4 cellular contexts compared by ENCODE assay signal in the genomic region with DNA sequence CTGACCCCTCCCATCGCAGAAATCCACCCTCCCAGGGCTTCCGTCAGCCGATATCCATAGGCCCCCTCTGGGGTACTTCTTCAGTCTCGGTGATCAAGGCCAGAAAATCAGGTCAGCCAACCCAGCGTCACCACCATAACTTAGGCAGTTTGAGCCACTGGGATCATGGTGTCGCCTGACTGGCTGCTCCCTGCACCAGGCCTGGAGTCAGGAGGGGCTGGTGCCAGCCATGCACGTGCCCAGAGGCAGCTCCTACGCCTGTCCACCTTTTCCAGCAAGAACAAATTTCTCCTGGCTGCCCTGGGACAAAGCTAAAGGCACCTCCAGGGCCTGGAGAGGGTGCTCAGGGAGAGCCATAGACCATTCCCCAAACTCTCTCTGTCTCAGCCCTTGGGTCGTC.
TF ChIP-seq lines count a peak whose summit lies in the region.

No MANE protein-coding gene starts in this region.

TF ChIP-seq in SK-N-SH, 30 proteins besides CTCF, POLR2A, EP300 and RAD21 (continues in another document):
- TF ChIP-seq USF2 (IDR thresholded peaks at IDR 0.05; ENCODE audit: borderline replicate concordance, low read depth, low read length), result no peak
- TF ChIP-seq FOSL2 (IDR thresholded peaks at IDR 0.05; ENCODE audit: borderline replicate concordance, low read depth), result no peak
- TF ChIP-seq JUND (IDR thresholded peaks at IDR 0.05), result no peak
- no peak for TF ChIP-seq MEF2A (IDR thresholded peaks at IDR 0.05; ENCODE audit: borderline replicate concordance, low read depth)
- TF ChIP-seq, protein P1, sequence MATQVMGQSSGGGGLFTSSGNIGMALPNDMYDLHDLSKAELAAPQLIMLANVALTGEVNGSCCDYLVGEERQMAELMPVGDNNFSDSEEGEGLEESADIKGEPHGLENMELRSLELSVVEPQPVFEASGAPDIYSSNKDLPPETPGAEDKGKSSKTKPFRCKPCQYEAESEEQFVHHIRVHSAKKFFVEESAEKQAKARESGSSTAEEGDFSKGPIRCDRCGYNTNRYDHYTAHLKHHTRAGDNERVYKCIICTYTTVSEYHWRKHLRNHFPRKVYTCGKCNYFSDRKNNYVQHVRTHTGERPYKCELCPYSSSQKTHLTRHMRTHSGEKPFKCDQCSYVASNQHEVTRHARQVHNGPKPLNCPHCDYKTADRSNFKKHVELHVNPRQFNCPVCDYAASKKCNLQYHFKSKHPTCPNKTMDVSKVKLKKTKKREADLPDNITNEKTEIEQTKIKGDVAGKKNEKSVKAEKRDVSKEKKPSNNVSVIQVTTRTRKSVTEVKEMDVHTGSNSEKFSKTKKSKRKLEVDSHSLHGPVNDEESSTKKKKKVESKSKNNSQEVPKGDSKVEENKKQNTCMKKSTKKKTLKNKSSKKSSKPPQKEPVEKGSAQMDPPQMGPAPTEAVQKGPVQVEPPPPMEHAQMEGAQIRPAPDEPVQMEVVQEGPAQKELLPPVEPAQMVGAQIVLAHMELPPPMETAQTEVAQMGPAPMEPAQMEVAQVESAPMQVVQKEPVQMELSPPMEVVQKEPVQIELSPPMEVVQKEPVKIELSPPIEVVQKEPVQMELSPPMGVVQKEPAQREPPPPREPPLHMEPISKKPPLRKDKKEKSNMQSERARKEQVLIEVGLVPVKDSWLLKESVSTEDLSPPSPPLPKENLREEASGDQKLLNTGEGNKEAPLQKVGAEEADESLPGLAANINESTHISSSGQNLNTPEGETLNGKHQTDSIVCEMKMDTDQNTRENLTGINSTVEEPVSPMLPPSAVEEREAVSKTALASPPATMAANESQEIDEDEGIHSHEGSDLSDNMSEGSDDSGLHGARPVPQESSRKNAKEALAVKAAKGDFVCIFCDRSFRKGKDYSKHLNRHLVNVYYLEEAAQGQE (IDR thresholded peaks at IDR 0.05; ENCODE audit: low read depth, low read length), result no peak
- no peak for TF ChIP-seq SIN3A (IDR thresholded peaks at IDR 0.05; ENCODE audit: borderline replicate concordance, low read depth, low read length)
- TF ChIP-seq SMC3 (IDR thresholded peaks at IDR 0.05; ENCODE audit: low read depth, low read length), result no peak
- TF ChIP-seq MAX (IDR thresholded peaks at IDR 0.05; ENCODE audit: low read depth), result no peak
- TF ChIP-seq EZH2phosphoT487 (IDR thresholded peaks at IDR 0.05; ENCODE audit: borderline replicate concordance, low read depth), result no peak
- TF ChIP-seq RXRA (IDR thresholded peaks at IDR 0.05; ENCODE audit: borderline replicate concordance, low read depth), result no peak

TF ChIP-seq in SK-N-SH treated with all-trans-retinoic acid at 6 μM for 48 hours, 23 proteins besides CTCF, POLR2A, EP300 and RAD21 (continues in another document):
- TF ChIP-seq TSHZ2 (CRISPR knock-in tag; IDR thresholded peaks at IDR 0.05) (no peak), TOX (CRISPR knock-in tag; IDR thresholded peaks at IDR 0.05; ENCODE audit: borderline replicate concordance) (no peak), ZC3H10 (CRISPR knock-in tag; IDR thresholded peaks at IDR 0.05) (no peak), ZFP3 (CRISPR knock-in tag; IDR thresholded peaks at IDR 0.05) (no peak), ZNF565 (CRISPR knock-in tag; conservative IDR thresholded peaks at IDR 0.05; ENCODE audit: low read depth) (no peak), GLIS3 (CRISPR knock-in tag; IDR thresholded peaks at IDR 0.05) (no peak), TCF4 (CRISPR knock-in tag; IDR thresholded peaks at IDR 0.05; ENCODE audit: borderline replicate concordance) (no peak), ISL1 (CRISPR knock-in tag; IDR thresholded peaks at IDR 0.05) (no peak), ZNF8 (CRISPR knock-in tag; IDR thresholded peaks at IDR 0.05) (no peak)
- TF ChIP-seq, protein P2, sequence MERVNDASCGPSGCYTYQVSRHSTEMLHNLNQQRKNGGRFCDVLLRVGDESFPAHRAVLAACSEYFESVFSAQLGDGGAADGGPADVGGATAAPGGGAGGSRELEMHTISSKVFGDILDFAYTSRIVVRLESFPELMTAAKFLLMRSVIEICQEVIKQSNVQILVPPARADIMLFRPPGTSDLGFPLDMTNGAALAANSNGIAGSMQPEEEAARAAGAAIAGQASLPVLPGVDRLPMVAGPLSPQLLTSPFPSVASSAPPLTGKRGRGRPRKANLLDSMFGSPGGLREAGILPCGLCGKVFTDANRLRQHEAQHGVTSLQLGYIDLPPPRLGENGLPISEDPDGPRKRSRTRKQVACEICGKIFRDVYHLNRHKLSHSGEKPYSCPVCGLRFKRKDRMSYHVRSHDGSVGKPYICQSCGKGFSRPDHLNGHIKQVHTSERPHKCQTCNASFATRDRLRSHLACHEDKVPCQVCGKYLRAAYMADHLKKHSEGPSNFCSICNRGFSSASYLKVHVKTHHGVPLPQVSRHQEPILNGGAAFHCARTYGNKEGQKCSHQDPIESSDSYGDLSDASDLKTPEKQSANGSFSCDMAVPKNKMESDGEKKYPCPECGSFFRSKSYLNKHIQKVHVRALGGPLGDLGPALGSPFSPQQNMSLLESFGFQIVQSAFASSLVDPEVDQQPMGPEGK (CRISPR knock-in tag; IDR thresholded peaks at IDR 0.05; ENCODE audit: borderline replicate concordance), result no peak

TF ChIP-seq in endothelial cell of umbilical vein, 7 proteins besides CTCF, POLR2A, EP300 and RAD21:
- TF ChIP-seq POLR2AphosphoS5 (IDR thresholded peaks at IDR 0.05; ENCODE audit: insufficient read depth, low read depth, low read length), result peak; percentile 8
- TF ChIP-seq JUN (IDR thresholded peaks at IDR 0.05; ENCODE audit: borderline replicate concordance, insufficient read depth, insufficient read length, low read depth), result no peak

TF ChIP-seq in HEK293T, 16 proteins besides CTCF, POLR2A, EP300 and RAD21:
- TF ChIP-seq ELF4 (IDR thresholded peaks at IDR 0.05) (no peak), FOXM1 (IDR thresholded peaks at IDR 0.05; ENCODE audit: borderline replicate concordance) (no peak), ARNT (IDR thresholded peaks at IDR 0.05) (no peak), HDGF (IDR thresholded peaks at IDR 0.05; ENCODE audit: borderline replicate concordance) (no peak), BHLHE40 (IDR thresholded peaks at IDR 0.05; ENCODE audit: borderline replicate concordance) (no peak), NFRKB (IDR thresholded peaks at IDR 0.05) (no peak), LEF1 (IDR thresholded peaks at IDR 0.05; ENCODE audit: borderline replicate concordance) (no peak), TARDBP (IDR thresholded peaks at IDR 0.05) (no peak), CTBP1 (IDR thresholded peaks at IDR 0.05; ENCODE audit: borderline replicate concordance) (no peak), SUZ12 (IDR thresholded peaks at IDR 0.05) (no peak), L3MBTL2 (conservative IDR thresholded peaks at IDR 0.05) (no peak), FOXK2 (IDR thresholded peaks at IDR 0.05) (no peak), ZNF384 (IDR thresholded peaks at IDR 0.05) (no peak), FOXA1 (IDR thresholded peaks at IDR 0.05) (no peak)
- TF ChIP-seq, protein P3, sequence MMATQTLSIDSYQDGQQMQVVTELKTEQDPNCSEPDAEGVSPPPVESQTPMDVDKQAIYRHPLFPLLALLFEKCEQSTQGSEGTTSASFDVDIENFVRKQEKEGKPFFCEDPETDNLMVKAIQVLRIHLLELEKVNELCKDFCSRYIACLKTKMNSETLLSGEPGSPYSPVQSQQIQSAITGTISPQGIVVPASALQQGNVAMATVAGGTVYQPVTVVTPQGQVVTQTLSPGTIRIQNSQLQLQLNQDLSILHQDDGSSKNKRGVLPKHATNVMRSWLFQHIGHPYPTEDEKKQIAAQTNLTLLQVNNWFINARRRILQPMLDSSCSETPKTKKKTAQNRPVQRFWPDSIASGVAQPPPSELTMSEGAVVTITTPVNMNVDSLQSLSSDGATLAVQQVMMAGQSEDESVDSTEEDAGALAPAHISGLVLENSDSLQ (IDR thresholded peaks at IDR 0.05), result no peak
